In the genomic region with DNA sequence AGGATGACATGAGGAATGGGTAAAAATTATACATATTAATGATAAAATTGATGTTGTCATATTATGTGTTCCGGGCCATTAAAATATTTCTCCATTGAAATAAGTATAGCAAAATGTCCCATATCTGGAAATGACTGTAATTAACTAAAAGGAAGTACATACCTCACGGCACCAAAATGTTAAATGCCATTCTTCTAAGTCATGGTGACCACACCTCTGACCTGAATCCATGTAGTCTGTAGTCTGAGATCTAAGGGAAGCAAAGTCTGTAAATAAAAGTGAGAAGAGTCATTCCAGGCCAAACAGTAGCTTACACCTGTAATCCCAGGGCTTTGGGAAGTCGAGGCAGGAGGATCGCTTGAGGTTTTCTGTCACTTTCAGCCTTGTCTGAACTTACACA, we compare ENCODE assay signal across 19 cellular contexts. TPM values are rescaled to one million over a fixed set of nuclear protein-coding genes. Genes with fewer than 3 reads are reported as not detected.
"Had no signal": no experiment of that assay in that cellular context is flagged by ENCODE, and none has a peak within 500 bp of the region (broad histone marks: within the 10 kb centered on the region; RNA-seq: fewer than 3 reads in every experiment).

No MANE protein-coding gene starts in this region.

- DNase-seq: activated CD4-positive, alpha-beta T cell treated with anti-CD3 and anti-CD28 coated beads, Interleukin-2, amount 50 U/mL, for 48 hours; activated CD4-positive, CD25-positive, alpha-beta regulatory T cell treated with anti-CD3 and anti-CD28 coated beads, Interleukin-2, amount 50 U/mL, for 72 hours; activated effector memory CD4-positive, alpha-beta T cell treated with anti-CD3 and anti-CD28 coated beads, Interleukin-2, amount 50 U/mL, for 16 hours; activated T-cell treated with anti-CD3 and anti-CD28 coated beads, Interleukin-2, amount 50 U/mL, for 4 hours; amniotic stem cell; cerebellar nuclear complex; dermis blood vessel endothelial cell; endodermal cell; head of caudate nucleus; nucleus accumbens; psoas muscle; stimulated activated CD4-positive, alpha-beta T cell treated with anti-CD3 and anti-CD28 coated beads, Interleukin-2, amount 100 ng/mL, for 24 hours; stimulated activated naive CD4-positive, alpha-beta T cell; upper lobe of left lung had no signal

- H3K4me1 ChIP-seq: esophagus muscularis mucosa, psoas muscle, upper lobe of left lung had no signal

- H3K27ac ChIP-seq: esophagus muscularis mucosa, psoas muscle, upper lobe of left lung had no signal

- H3K27me3 ChIP-seq: upper lobe of left lung had no signal

- ATAC-seq: activated naive CD4-positive, alpha-beta T cell treated with anti-CD3 and anti-CD28 coated beads, Interleukin-2, amount 50 U/mL, for 72 hours; activated T-cell treated with anti-CD3 and anti-CD28 coated beads, Interleukin-2, amount 50 U/mL, for 4 hours; left lobe of liver; natural killer cell treated with Interleukin-12 subunit alpha and Interleukin-12 subunit beta and Interleukin-15 and Interleukin-18, amount 100 ng/mL, for 72 hours; psoas muscle; sciatic nerve had no signal

RNA-seq across cellular contexts. Expression of a gene that starts 8.7 kb away (rescaled TPM):
- total RNA-seq: activated naive CD4-positive, alpha-beta T cell treated with anti-CD3 and anti-CD28 coated beads, Interleukin-2, amount 50 U/mL, for 72 hours; esophagus muscularis mucosa; natural killer cell treated with Interleukin-12 subunit alpha and Interleukin-12 subunit beta and Interleukin-15 and Interleukin-18, amount 100 ng/mL, for 72 hours had no signal
